ENCODE assay signal across 9 cellular contexts in the genomic region with DNA sequence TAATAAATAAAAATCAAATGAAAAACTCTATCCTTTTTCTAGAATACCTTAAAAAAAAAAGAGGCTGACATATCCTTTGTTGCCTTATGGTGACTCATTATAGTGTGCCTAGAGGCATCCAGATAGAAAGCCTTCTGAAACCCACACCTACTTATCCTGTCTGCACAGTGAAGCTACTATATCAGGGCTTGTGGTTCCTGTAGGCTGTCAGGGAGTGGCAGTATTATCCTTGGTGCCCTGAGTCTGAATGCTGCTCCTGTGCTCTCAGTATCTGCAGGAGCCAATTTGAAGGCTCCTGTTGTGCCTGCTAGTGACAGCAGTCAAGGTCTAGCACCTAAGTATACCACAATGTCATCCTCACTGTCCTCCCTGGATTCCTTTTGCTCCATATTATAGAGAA.
A peak's percentile ranks its signal among the peaks of the same experiment; 100 is the strongest.
DNase-seq lines count a peak whose midpoint lies in the region; ATAC-seq and TF ChIP-seq lines count a peak whose summit lies in the region.
"Had no signal": no experiment of that assay in that cellular context is flagged by ENCODE, and none has a peak within 500 bp of the region (broad histone marks: within the 10 kb centered on the region; RNA-seq: fewer than 3 reads in every experiment).

No MANE protein-coding gene starts in this region.

- no peak for TF ChIP-seq POLR2A in thyroid gland (IDR thresholded peaks at IDR 0.05)

- H3K27ac ChIP-seq in DND-41 (ENCODE audit: low read length) (peak overlapping the region; percentile 41; the same call in 1 of the 2 replicates), endodermal cell (ENCODE audit: low read depth, low read length) (no peak overlapping the region), thyroid gland (no peak overlapping the region)

- no peaks in the 10 kb centered on the region for H3K27me3 Mint-ChIP-seq in endodermal cell (ENCODE audit: insufficient read depth)

- intact Hi-C loops in thyroid gland (cut with DNase I) = no loop called here

- H3K9me3 Mint-ChIP-seq in endodermal cell = peaks cover 2% of the 10 kb centered on the region
- H3K9me3 Mint-ChIP-seq: T-helper 2 cell treated with Interferon-gamma antibody and Interleukin-4, amounts not matched to agents 5 μg/mL and 100 μg/mL, for 36 hours had no signal

- no peaks in the 10 kb centered on the region for H3K79me2 ChIP-seq in DND-41 (ENCODE audit: insufficient read depth, low read length)

- H3K4me1 Mint-ChIP-seq in endodermal cell = no peaks in the 10 kb centered on the region

- no peak overlapping the region for H3K4me3 Mint-ChIP-seq in endodermal cell
- H3K4me3 Mint-ChIP-seq: T-helper 2 cell treated with Interferon-gamma antibody and Interleukin-4, amounts not matched to agents 5 μg/mL and 100 μg/mL, for 36 hours had no signal

- H3K9me3 ChIP-seq in DND-41 (ENCODE audit: insufficient read depth, low read length, severe bottlenecking) = peaks cover 8% of the 10 kb centered on the region
- H3K9me3 ChIP-seq in endodermal cell (ENCODE audit: control insufficient read depth, low read length) = peaks cover 5% of the 10 kb centered on the region
- no peaks in the 10 kb centered on the region for H3K9me3 ChIP-seq in thyroid gland

- peak overlapping the region; percentile 32 for H2AFZ ChIP-seq in DND-41 (ENCODE audit: low read depth, low read length)

- H3K36me3 Mint-ChIP-seq in endodermal cell (ENCODE audit: low read depth) = no peaks in the 10 kb centered on the region

- TF ChIP-seq CTCF in DND-41 (IDR thresholded peaks at IDR 0.05; ENCODE audit: borderline replicate concordance, extremely low read depth, low read length, poor library complexity, severe bottlenecking) (peak; percentile 73), endodermal cell (conservative IDR thresholded peaks at IDR 0.05) (peak; percentile 65), thyroid gland (IDR thresholded peaks at IDR 0.05) (peak in 1 of 6 experiments; percentile 19)

- DNase-seq in DND-41 = no peak
- peak; percentile 75 for DNase-seq in HPDE6-E6E7 (ENCODE audit: extremely low spot score)
- peak; percentile 74 for DNase-seq in endodermal cell
- DNase-seq in thyroid gland = no peak
- no peak for DNase-seq in NCI-H1092 (lab: John Stamatoyannopoulos, UW)
- DNase-seq in NCI-H446 (lab: John Stamatoyannopoulos, UW) = no peak
- no peak for DNase-seq in NCI-H446 treated with DMSO at 0.1 percent for 48 hours (lab: John Stamatoyannopoulos, UW)

- H3K4me3 ChIP-seq in DND-41 (ENCODE audit: low read depth in 1 of 2, low read length in 2 of 2) = no peak overlapping the region
- no peak overlapping the region for H3K4me3 ChIP-seq in endodermal cell (ENCODE audit: low read length)
- H3K4me3 ChIP-seq in thyroid gland (replicated peaks in 1 of 3) = no peak overlapping the region

- no peaks in the 10 kb centered on the region for H3K36me3 ChIP-seq in DND-41 (ENCODE audit: insufficient read depth, low read length)
- no peaks in the 10 kb centered on the region for H3K36me3 ChIP-seq in endodermal cell (ENCODE audit: control insufficient read depth, insufficient read depth, low read length)
- H3K36me3 ChIP-seq in thyroid gland = no peaks in the 10 kb centered on the region

- peaks cover 38% of the 10 kb centered on the region for H3K4me1 ChIP-seq in DND-41 (ENCODE audit: insufficient read depth, low read length)
- H3K4me1 ChIP-seq in endodermal cell (ENCODE audit: control insufficient read depth, insufficient read depth, low read length) = no peaks in the 10 kb centered on the region
- peaks cover 10 to 23% of the 10 kb centered on the region in 2 donors for H3K4me1 ChIP-seq in thyroid gland

- no peaks in the 10 kb centered on the region for H3K27me3 ChIP-seq in DND-41 (ENCODE audit: insufficient read depth, low read length, poor library complexity)
- H3K27me3 ChIP-seq in endodermal cell (ENCODE audit: control insufficient read depth, insufficient read depth, low read length, poor library complexity, severe bottlenecking) = no peaks in the 10 kb centered on the region
- H3K27me3 ChIP-seq in thyroid gland = no peaks in the 10 kb centered on the region

- no peak overlapping the region for H3K4me2 ChIP-seq in DND-41 (ENCODE audit: insufficient read depth, low read length)

- H4K20me1 ChIP-seq in DND-41 (ENCODE audit: insufficient read depth, low read length) = no peaks in the 10 kb centered on the region

- H3K9ac ChIP-seq in DND-41 (ENCODE audit: low read depth, low read length) (no peak overlapping the region), endodermal cell (ENCODE audit: extremely low read depth, low read length, poor library complexity, severe bottlenecking) (no peak overlapping the region)

- peak; percentile 69 for ATAC-seq in DND-41 (ENCODE audit: insufficient read depth, low read depth)
- peak; percentile 83 for ATAC-seq in GM21447 (IDR thresholded peaks at IDR 0.05; ENCODE audit: unreplicated experiment)

- no peak overlapping the region for H3K27ac Mint-ChIP-seq in endodermal cell
- H3K27ac Mint-ChIP-seq: T-helper 2 cell treated with Interferon-gamma antibody and Interleukin-4, amounts not matched to agents 5 μg/mL and 100 μg/mL, for 36 hours had no signal

Comparison
In these comparisons a context has a peak if more than half of its experiments do, and no peak if none do; other contexts are left out.
1. DNase-seq: peak in HPDE6-E6E7 (single experiment) and endodermal cell (single experiment); none in DND-41 (single experiment), thyroid gland (0 of 2), NCI-H1092 (single experiment), NCI-H446 (0 of 2) and NCI-H446 treated with DMSO at 0.1 percent for 48 hours (single experiment).